ENCODE assay signal across 1 cellular context in the genomic region with DNA sequence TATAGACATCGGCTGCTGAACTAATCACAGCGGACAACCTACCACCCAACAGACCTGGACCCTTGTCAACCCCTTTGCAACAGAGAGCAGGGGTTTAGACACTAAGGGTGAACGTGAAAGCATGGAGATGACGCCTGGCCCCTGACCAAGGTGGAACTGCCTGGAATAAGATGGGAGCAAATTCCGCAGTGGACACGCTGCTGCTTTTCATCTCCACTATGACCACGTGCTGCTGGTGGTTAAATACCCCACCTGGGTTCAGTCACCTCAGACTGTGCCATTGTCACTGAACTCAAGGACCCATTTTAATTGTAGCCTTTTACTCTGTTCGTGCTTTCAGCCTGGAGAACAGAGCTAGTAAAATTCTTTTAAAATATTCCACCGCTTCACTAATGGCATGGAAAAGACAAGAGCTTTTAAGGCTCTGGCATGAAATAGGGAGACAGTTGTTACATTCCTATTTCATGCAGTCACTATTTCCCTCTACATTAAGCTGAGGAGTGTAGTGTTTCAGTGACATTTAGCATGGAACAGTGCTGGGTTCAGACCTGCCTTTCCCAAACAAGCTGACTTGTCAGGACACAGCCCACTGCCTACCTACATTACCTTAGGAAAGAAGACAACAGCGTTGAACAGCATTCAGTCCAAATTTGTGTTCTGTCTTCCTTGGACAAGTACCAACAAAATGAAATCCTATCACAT.
TF ChIP-seq lines count a peak whose summit lies in the region.

No MANE protein-coding gene starts in this region.

TF ChIP-seq in GM23338, 12 proteins besides CTCF, POLR2A, EP300 and RAD21 (continued from another document):
- TF ChIP-seq, protein P1, sequence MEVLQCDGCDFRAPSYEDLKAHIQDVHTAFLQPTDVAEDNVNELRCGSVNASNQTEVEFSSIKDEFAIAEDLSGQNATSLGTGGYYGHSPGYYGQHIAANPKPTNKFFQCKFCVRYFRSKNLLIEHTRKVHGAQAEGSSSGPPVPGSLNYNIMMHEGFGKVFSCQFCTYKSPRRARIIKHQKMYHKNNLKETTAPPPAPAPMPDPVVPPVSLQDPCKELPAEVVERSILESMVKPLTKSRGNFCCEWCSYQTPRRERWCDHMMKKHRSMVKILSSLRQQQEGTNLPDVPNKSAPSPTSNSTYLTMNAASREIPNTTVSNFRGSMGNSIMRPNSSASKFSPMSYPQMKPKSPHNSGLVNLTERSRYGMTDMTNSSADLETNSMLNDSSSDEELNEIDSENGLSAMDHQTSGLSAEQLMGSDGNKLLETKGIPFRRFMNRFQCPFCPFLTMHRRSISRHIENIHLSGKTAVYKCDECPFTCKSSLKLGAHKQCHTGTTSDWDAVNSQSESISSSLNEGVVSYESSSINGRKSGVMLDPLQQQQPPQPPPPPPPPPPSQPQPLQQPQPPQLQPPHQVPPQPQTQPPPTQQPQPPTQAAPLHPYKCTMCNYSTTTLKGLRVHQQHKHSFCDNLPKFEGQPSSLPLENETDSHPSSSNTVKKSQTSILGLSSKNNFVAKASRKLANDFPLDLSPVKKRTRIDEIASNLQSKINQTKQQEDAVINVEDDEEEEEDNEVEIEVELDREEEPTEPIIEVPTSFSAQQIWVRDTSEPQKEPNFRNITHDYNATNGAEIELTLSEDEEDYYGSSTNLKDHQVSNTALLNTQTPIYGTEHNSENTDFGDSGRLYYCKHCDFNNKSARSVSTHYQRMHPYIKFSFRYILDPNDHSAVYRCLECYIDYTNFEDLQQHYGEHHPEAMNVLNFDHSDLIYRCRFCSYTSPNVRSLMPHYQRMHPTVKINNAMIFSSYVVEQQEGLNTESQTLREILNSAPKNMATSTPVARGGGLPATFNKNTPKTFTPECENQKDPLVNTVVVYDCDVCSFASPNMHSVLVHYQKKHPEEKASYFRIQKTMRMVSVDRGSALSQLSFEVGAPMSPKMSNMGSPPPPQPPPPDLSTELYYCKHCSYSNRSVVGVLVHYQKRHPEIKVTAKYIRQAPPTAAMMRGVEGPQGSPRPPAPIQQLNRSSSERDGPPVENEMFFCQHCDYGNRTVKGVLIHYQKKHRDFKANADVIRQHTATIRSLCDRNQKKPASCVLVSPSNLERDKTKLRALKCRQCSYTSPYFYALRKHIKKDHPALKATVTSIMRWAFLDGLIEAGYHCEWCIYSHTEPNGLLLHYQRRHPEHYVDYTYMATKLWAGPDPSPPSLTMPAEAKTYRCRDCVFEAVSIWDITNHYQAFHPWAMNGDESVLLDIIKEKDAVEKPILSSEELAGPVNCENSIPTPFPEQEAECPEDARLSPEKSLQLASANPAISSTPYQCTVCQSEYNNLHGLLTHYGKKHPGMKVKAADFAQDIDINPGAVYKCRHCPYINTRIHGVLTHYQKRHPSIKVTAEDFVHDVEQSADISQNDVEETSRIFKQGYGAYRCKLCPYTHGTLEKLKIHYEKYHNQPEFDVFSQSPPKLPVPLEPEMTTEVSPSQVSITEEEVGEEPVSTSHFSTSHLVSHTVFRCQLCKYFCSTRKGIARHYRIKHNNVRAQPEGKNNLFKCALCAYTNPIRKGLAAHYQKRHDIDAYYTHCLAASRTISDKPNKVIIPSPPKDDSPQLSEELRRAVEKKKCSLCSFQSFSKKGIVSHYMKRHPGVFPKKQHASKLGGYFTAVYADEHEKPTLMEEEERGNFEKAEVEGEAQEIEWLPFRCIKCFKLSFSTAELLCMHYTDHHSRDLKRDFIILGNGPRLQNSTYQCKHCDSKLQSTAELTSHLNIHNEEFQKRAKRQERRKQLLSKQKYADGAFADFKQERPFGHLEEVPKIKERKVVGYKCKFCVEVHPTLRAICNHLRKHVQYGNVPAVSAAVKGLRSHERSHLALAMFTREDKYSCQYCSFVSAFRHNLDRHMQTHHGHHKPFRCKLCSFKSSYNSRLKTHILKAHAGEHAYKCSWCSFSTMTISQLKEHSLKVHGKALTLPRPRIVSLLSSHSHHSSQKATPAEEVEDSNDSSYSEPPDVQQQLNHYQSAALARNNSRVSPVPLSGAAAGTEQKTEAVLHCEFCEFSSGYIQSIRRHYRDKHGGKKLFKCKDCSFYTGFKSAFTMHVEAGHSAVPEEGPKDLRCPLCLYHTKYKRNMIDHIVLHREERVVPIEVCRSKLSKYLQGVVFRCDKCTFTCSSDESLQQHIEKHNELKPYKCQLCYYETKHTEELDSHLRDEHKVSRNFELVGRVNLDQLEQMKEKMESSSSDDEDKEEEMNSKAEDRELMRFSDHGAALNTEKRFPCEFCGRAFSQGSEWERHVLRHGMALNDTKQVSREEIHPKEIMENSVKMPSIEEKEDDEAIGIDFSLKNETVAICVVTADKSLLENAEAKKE (CRISPR knock-in tag; IDR thresholded peaks at IDR 0.05) = no peak
- TF ChIP-seq, protein P2, sequence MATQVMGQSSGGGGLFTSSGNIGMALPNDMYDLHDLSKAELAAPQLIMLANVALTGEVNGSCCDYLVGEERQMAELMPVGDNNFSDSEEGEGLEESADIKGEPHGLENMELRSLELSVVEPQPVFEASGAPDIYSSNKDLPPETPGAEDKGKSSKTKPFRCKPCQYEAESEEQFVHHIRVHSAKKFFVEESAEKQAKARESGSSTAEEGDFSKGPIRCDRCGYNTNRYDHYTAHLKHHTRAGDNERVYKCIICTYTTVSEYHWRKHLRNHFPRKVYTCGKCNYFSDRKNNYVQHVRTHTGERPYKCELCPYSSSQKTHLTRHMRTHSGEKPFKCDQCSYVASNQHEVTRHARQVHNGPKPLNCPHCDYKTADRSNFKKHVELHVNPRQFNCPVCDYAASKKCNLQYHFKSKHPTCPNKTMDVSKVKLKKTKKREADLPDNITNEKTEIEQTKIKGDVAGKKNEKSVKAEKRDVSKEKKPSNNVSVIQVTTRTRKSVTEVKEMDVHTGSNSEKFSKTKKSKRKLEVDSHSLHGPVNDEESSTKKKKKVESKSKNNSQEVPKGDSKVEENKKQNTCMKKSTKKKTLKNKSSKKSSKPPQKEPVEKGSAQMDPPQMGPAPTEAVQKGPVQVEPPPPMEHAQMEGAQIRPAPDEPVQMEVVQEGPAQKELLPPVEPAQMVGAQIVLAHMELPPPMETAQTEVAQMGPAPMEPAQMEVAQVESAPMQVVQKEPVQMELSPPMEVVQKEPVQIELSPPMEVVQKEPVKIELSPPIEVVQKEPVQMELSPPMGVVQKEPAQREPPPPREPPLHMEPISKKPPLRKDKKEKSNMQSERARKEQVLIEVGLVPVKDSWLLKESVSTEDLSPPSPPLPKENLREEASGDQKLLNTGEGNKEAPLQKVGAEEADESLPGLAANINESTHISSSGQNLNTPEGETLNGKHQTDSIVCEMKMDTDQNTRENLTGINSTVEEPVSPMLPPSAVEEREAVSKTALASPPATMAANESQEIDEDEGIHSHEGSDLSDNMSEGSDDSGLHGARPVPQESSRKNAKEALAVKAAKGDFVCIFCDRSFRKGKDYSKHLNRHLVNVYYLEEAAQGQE (IDR thresholded peaks at IDR 0.05; ENCODE audit: unreplicated experiment) = no peak
- TF ChIP-seq EZH2 (IDR thresholded peaks at IDR 0.05; ENCODE audit: low read depth, unreplicated experiment) (no peak), ZNF114 (CRISPR knock-in tag; IDR thresholded peaks at IDR 0.05) (no peak), EZH2phosphoT487 (IDR thresholded peaks at IDR 0.05; ENCODE audit: unreplicated experiment) (no peak), ZNF331 (CRISPR knock-in tag; IDR thresholded peaks at IDR 0.05; ENCODE audit: low read depth) (no peak), CREB1 (CRISPR knock-in tag; IDR thresholded peaks at IDR 0.05; ENCODE audit: low read depth) (no peak), NANOG (IDR thresholded peaks at IDR 0.05; ENCODE audit: borderline replicate concordance) (no peak)
